Comparison of ENCODE assay signal across 13 cellular contexts in the genomic region with DNA sequence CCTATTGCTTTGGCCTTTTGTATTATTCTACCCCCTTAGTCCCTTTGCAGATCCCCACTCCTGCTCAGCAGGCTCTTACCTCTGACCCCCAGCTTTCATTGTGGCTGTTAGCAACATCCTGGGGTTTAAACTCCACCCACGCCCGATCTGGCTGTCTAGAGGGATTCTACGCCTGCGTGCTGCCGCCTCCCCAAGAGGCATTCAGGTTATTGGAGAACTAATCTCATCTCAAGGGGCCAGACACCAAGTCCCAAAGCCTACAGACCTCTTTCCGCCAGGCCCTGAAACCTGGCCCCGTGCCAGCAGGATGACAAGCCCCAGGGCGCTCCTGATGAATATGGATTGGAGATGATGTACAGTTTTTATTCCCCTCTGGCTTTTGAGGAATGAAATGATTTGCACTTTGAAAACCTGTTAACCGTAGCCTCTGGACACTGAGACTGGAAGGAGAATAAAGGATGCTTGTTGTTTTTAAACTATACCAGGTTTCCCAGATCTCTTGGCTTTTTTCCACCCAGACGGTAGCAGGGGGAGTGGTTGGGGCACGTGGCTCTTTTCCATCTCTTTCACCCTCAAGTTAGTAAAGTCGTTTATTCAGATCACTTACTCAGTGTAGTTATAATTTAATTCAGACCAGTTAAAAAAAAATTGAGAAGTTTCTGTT. TPM values are rescaled to one million over a fixed set of nuclear protein-coding genes. Genes with fewer than 3 reads are reported as not detected.
DNase-seq lines count a peak whose midpoint lies in the region; ATAC-seq lines count a peak whose summit lies in the region.
"Had no signal": no experiment of that assay in that cellular context is flagged by ENCODE, and none has a peak within 500 bp of the region (broad histone marks: within the 10 kb centered on the region; RNA-seq: fewer than 3 reads in every experiment).

No MANE protein-coding gene starts in this region.

- H3K9me3 ChIP-seq in T-helper 17 cell (ENCODE audit: control insufficient read depth, low read length, poor library complexity, severe bottlenecking): no peaks in the 10 kb centered on the region
- H3K9me3 ChIP-seq: Peyer's patch, thoracic aorta had no signal

- peaks cover 7% of the 10 kb centered on the region for H3K36me3 Mint-ChIP-seq in T-helper 17 cell (ENCODE audit: low read depth)

- peak; percentile 31 for DNase-seq in DMS153 treated with DMSO at 0.1 percent for 48 hours (lab: John Stamatoyannopoulos, UW; ENCODE audit: unreplicated experiment)
- peak; percentile 97 to 99 for DNase-seq in NCI-H187 (lab: John Stamatoyannopoulos, UW)
- DNase-seq in T-helper 17 cell: no peak
- peak; percentile 82 for DNase-seq in mesenteric fat pad (ENCODE audit: low spot score)
- DNase-seq: activated CD4-positive, alpha-beta T cell treated with anti-CD3 and anti-CD28 coated beads for 36 hours; effector memory CD8-positive, alpha-beta T cell; Peyer's patch had no signal

- H3K4me3 Mint-ChIP-seq in T-helper 17 cell: no peak overlapping the region
- H3K4me3 Mint-ChIP-seq: activated CD4-positive, alpha-beta T cell treated with anti-CD3 and anti-CD28 coated beads for 36 hours; activated naive CD8-positive, alpha-beta T cell; effector memory CD8-positive, alpha-beta T cell had no signal

- peaks cover 8% of the 10 kb centered on the region for H3K4me1 Mint-ChIP-seq in T-helper 17 cell

- H3K27ac Mint-ChIP-seq in T-helper 17 cell: peak overlapping the region; percentile 81
- H3K27ac Mint-ChIP-seq: activated CD4-positive, alpha-beta T cell treated with anti-CD3 and anti-CD28 coated beads for 36 hours; activated naive CD8-positive, alpha-beta T cell had no signal

- no peaks in the 10 kb centered on the region for H3K27me3 Mint-ChIP-seq in T-helper 17 cell
- H3K27me3 Mint-ChIP-seq: activated CD4-positive, alpha-beta T cell treated with anti-CD3 and anti-CD28 coated beads for 36 hours; activated naive CD8-positive, alpha-beta T cell; effector memory CD8-positive, alpha-beta T cell had no signal

- no peak for ATAC-seq in T-helper 17 cell
- ATAC-seq in GM18873 (IDR thresholded peaks at IDR 0.05; ENCODE audit: low FRiP score, unreplicated experiment): no peak
- ATAC-seq in GM21576 (IDR thresholded peaks at IDR 0.05; ENCODE audit: unreplicated experiment): no peak
- no peak for ATAC-seq in HG03469 (IDR thresholded peaks at IDR 0.05; ENCODE audit: unreplicated experiment)
- no peak for ATAC-seq in HG03097 (IDR thresholded peaks at IDR 0.05; ENCODE audit: low FRiP score, unreplicated experiment)
- ATAC-seq: activated CD4-positive, alpha-beta T cell treated with anti-CD3 and anti-CD28 coated beads for 36 hours; effector memory CD8-positive, alpha-beta T cell had no signal

RNA-seq across cellular contexts. Expression of gene IKBKE, which starts 14.5 kb away (rescaled TPM):
- 10 to 100 TPM; 48.5 to 72.5 TPM for total RNA-seq in T-helper 17 cell
- total RNA-seq in mesenteric fat pad: 9.9 TPM

RNA-seq across cellular contexts. Expression of gene RASSF5, which starts 51.5 kb away (rescaled TPM):
- total RNA-seq in T-helper 17 cell: 100 to 1,000 TPM; 177 to 188 TPM
- total RNA-seq in mesenteric fat pad: 11.4 TPM

Comparison
In these comparisons a context has a peak if more than half of its experiments do, and no peak if none do; other contexts are left out.
1. DNase-seq: peak in DMS153 treated with DMSO at 0.1 percent for 48 hours (single experiment), NCI-H187 (2 of 2) and mesenteric fat pad (single experiment); none in T-helper 17 cell (0 of 3).
2. RNA of gene RASSF5, which starts 51.5 kb away (total RNA-seq): 177 to 188 TPM in T-helper 17 cell; 11.4 TPM in mesenteric fat pad (single experiment); every median in the first group is over 10 times any median in the second.